10 cellular contexts compared by ENCODE assay signal in the genomic region with DNA sequence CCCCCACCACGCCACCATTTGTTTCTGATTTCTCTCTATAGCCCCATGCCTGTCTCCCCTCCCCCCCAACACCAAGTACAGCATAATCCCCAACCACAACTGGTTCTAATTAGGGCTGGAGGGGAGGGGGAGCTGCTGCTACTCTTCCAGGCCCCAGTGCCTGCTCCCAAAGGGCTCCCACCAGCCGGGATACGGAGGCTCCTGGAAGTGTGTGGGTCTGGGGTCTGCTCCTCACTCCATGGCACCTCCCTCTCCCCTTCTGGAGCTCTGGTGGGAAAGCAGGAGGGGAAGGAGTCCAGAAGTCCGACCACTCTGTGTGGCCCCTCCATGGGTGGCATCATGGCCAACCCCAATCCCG. TPM values are rescaled to one million over a fixed set of nuclear protein-coding genes. Genes with fewer than 3 reads are reported as not detected.
DNase-seq lines count a peak whose midpoint lies in the region; ATAC-seq, FAIRE-seq and TF ChIP-seq lines count a peak whose summit lies in the region.
"Had no signal": no experiment of that assay in that cellular context is flagged by ENCODE, and none has a peak within 500 bp of the region (broad histone marks: within the 10 kb centered on the region; RNA-seq: fewer than 3 reads in every experiment).

No MANE protein-coding gene starts in this region.

- no peak for TF ChIP-seq RAD21 in A549 (conservative IDR thresholded peaks at IDR 0.05 in 1 of 2, IDR thresholded peaks at IDR 0.05 in 1 of 2)

- POLR2A ChIA-PET in A549 (lab: Yijun Ruan, JAX): interaction anchor here (1.0 to 5.7 kb wide), 2 partner anchors 9 to 18 kb away, joined by 3 to 53 read pairs; partner anchors contain the start of gene BCL9L

- H3K4me1 ChIP-seq in A549: peaks cover 64% of the 10 kb centered on the region

- H3K9me3 Mint-ChIP-seq in HFFc6 (no peaks in the 10 kb centered on the region), chondrocyte (ENCODE audit: low read depth) (no peaks in the 10 kb centered on the region), natural killer cell (no peaks in the 10 kb centered on the region)

- peak overlapping the region; percentile 100 for H3K4me2 ChIP-seq in A549

- no peak for FAIRE-seq in A549 (lab: Jason Lieb, UNC)

- H3K9me3 ChIP-seq in A549: no peaks in the 10 kb centered on the region

- no peak for TF ChIP-seq POLR2A in A549 (IDR thresholded peaks at IDR 0.05; ENCODE audit: low read length)

- TF ChIP-seq EP300 in A549 (IDR thresholded peaks at IDR 0.05): no peak

- no peak for DNase-seq in A549 (ENCODE audit: low read depth in 1 of 2, low spot score in 1 of 2)
- DNase-seq in HFFc6: no peak
- no peak for DNase-seq in chondrocyte (ENCODE audit: low spot score)
- DNase-seq in natural killer cell: no peak
- no peak for DNase-seq in midbrain (lab: John Stamatoyannopoulos, UW)
- no peak for DNase-seq in activated CD8-positive, alpha-beta memory T cell treated with anti-CD3 and anti-CD28 coated beads, Interleukin-2, amount 50 U/mL, for 4 hours
- no peak for DNase-seq in caudate nucleus (lab: John Stamatoyannopoulos, UW)

- TF ChIP-seq CTCF in A549 (IDR thresholded peaks at IDR 0.05) (no peak), HFFc6 (IDR thresholded peaks at IDR 0.05) (no peak), chondrocyte (IDR thresholded peaks at IDR 0.05) (no peak), natural killer cell (IDR thresholded peaks at IDR 0.05) (no peak)

- CTCF ChIA-PET in A549 (lab: Yijun Ruan, JAX): interaction anchor here (0.7 to 2.3 kb wide), 8 partner anchors 10 to 218 kb away, joined by 3 to 9 read pairs (median 3); no protein-coding TSS in a partner anchor

- ATAC-seq in A549: no peak
- ATAC-seq in natural killer cell: no peak
- ATAC-seq in GM18517 (IDR thresholded peaks at IDR 0.05; ENCODE audit: unreplicated experiment): no peak

- H3K27me3 Mint-ChIP-seq in HFFc6 (ENCODE audit: insufficient read depth) (no peaks in the 10 kb centered on the region; the same call in none of the 2 replicates), chondrocyte (ENCODE audit: low read depth) (no peaks in the 10 kb centered on the region), natural killer cell (ENCODE audit: low read depth in 2 of 2) (no peaks in the 10 kb centered on the region)
- H3K27me3 Mint-ChIP-seq: activated CD8-positive, alpha-beta memory T cell treated with anti-CD3 and anti-CD28 coated beads, Interleukin-2, amount 10 ng/mL, durations not matched to agents 7 days and 5 days had no signal

- H3K27ac ChIP-seq in A549: peak overlapping the region; percentile 98 to 100
- H3K27ac ChIP-seq in caudate nucleus (ENCODE audit: low read depth, low read length): no peak overlapping the region

- H3K4me3 ChIP-seq in A549: peak overlapping the region; percentile 52; the same call in 2 of the 3 replicates

- intact Hi-C loops in natural killer cell (cut with micrococcal nuclease): loop anchor here (1.0 kb wide), 2 partner anchors 23 to 49 kb away; partner anchors contain the start of gene UPK2

- H3K4me1 Mint-ChIP-seq in HFFc6 (ENCODE audit: low read depth) (peaks cover 63% of the 10 kb centered on the region), chondrocyte (ENCODE audit: low read depth) (peaks cover 54% of the 10 kb centered on the region), natural killer cell (peaks cover 40 to 55% of the 10 kb centered on the region in 2 donors)

- H3K4me3 Mint-ChIP-seq in HFFc6 (peak overlapping the region; percentile 73), chondrocyte (ENCODE audit: unreplicated experiment) (peak overlapping the region; percentile 44), natural killer cell (peak overlapping the region; percentile 6)
- H3K4me3 Mint-ChIP-seq: activated CD8-positive, alpha-beta memory T cell treated with anti-CD3 and anti-CD28 coated beads, Interleukin-2, amount 10 ng/mL, durations not matched to agents 7 days and 5 days had no signal

- H3K27ac Mint-ChIP-seq in HFFc6 (peak overlapping the region; percentile 87), chondrocyte (ENCODE audit: unreplicated experiment) (peak overlapping the region; percentile 92), natural killer cell (peak overlapping the region; percentile 86 to 90)
- H3K27ac Mint-ChIP-seq: activated CD8-positive, alpha-beta memory T cell treated with anti-CD3 and anti-CD28 coated beads, Interleukin-2, amount 10 ng/mL, durations not matched to agents 7 days and 5 days had no signal

- 26% methylated on average over 5 of the region's 5 CpGs for WGBS in A549 (ENCODE audit: missing lambda C conversion rate)

- H3K36me3 Mint-ChIP-seq in HFFc6 (ENCODE audit: low read depth): peaks cover 11% of the 10 kb centered on the region; the same call in 1 of the 2 replicates
- peaks cover 11% of the 10 kb centered on the region for H3K36me3 Mint-ChIP-seq in chondrocyte (ENCODE audit: low read depth)
- H3K36me3 Mint-ChIP-seq in natural killer cell: peaks cover 11% of the 10 kb centered on the region

TF ChIP-seq in A549, 52 proteins besides CTCF, POLR2A, EP300 and RAD21 (continues in another document):
- TF ChIP-seq REST (IDR thresholded peaks at IDR 0.05) (no peak), EHMT2 (IDR thresholded peaks at IDR 0.05; ENCODE audit: low read depth) (no peak), GATA3 (IDR thresholded peaks at IDR 0.05; ENCODE audit: borderline replicate concordance) (no peak), BHLHE40 (IDR thresholded peaks at IDR 0.05; ENCODE audit: low read depth, low read length) (no peak), KDM5A (IDR thresholded peaks at IDR 0.05) (no peak), SREBF2 (IDR thresholded peaks at IDR 0.05) (no peak), ZFP36 (IDR thresholded peaks at IDR 0.05; ENCODE audit: borderline replicate concordance, partially characterized antibody) (no peak), CHD2 (IDR thresholded peaks at IDR 0.05; ENCODE audit: low read length, partially characterized antibody) (no peak), HOXA7 (CRISPR knock-in tag; IDR thresholded peaks at IDR 0.05) (no peak), TP53 (CRISPR knock-in tag; IDR thresholded peaks at IDR 0.05) (no peak)

RNA-seq across cellular contexts. Expression of gene BCL9L, which starts 18.0 kb away (rescaled TPM):
- polyA plus RNA-seq in A549 (2011; rRNA removed): 7.0 and 8.8 TPM in 2 replicates
- 16.4 and 27.8 TPM in 2 replicates for polyA plus RNA-seq in A549 (2012; cell fraction: cytosol; rRNA removed)
- 41.9 and 56.6 TPM in 2 replicates for polyA plus RNA-seq in A549 (2012; cell fraction: nucleus; rRNA removed)
- polyA plus RNA-seq in A549 (2017; fragmentation: RNase III; extraction: RNeasy Plus Mini Kit Qiagen cat#74134 plus additional on column Dnase treatment): 51.8 to 53.2 TPM (median 52.0 TPM) in 3 replicates
- 8.8 and 19.9 TPM in 2 replicates for polyA minus RNA-seq in A549 (2011; rRNA and poly(A)+ RNA removed)
- 100 to 1,000 TPM; 120 to 135 (median 127) TPM for total RNA-seq in HFFc6 (2021; fragmentation: NEBNext Ultra II Directional; extraction: Animal tissue kit (Norgen Biotek cat#: 25700))
- 131 to 145 TPM (median 138 TPM) in 3 replicates for total RNA-seq in chondrocyte
- 100 to 1,000 TPM; 221 to 255 (median 234) TPM for total RNA-seq in natural killer cell

RNA-seq across cellular contexts. Expression of gene CXCR5, which starts 24.0 kb away (rescaled TPM):
- polyA plus RNA-seq in A549 (2011; rRNA removed) (not detected in 2 replicates), A549 (2017; fragmentation: RNase III; extraction: RNeasy Plus Mini Kit Qiagen cat#74134 plus additional on column Dnase treatment) (0.04 to 0.05 TPM (median 0.04 TPM) in 3 replicates)
- not detected in 2 replicates for polyA plus RNA-seq in A549 (2012; cell fraction: cytosol; rRNA removed)
- 0.02 and 0.04 TPM in 2 replicates for polyA plus RNA-seq in A549 (2012; cell fraction: nucleus; rRNA removed)
- not detected in 2 replicates for polyA minus RNA-seq in A549 (2011; rRNA and poly(A)+ RNA removed)
- total RNA-seq in HFFc6 (2021; fragmentation: NEBNext Ultra II Directional; extraction: Animal tissue kit (Norgen Biotek cat#: 25700)): under 1 TPM in 1 of 6 experiments, not detected in 5; 0.06 TPM
- total RNA-seq in chondrocyte (0.07 to 0.27 TPM in 2 of 3 replicates, not detected in the other), natural killer cell (1 to 10 TPM in 1 of 3 donors, under 1 TPM in 2; 0.56 to 1.3 (median 0.86) TPM)
- total RNA-seq: myocyte had no signal

RNA-seq across cellular contexts. Expression of gene UPK2, which starts 48.4 kb away (rescaled TPM):
- polyA plus RNA-seq in A549 (2011; rRNA removed) (0.20 and 0.37 TPM in 2 replicates), A549 (2017; fragmentation: RNase III; extraction: RNeasy Plus Mini Kit Qiagen cat#74134 plus additional on column Dnase treatment) (0.41 to 0.92 TPM (median 0.50 TPM) in 3 replicates)
- polyA plus RNA-seq in A549 (2012; cell fraction: cytosol; rRNA removed): 0.48 and 0.49 TPM in 2 replicates
- polyA plus RNA-seq in A549 (2012; cell fraction: nucleus; rRNA removed): 0.56 and 0.62 TPM in 2 replicates
- polyA minus RNA-seq in A549 (2011; rRNA and poly(A)+ RNA removed): 0.37 and 0.39 TPM in 2 replicates
- total RNA-seq in HFFc6 (2021; fragmentation: NEBNext Ultra II Directional; extraction: Animal tissue kit (Norgen Biotek cat#: 25700)): under 1 TPM in 4 of 6 experiments, not detected in 2; 0.19 to 0.83 (median 0.29) TPM
- total RNA-seq in chondrocyte (0.22 to 0.63 TPM (median 0.38 TPM) in 3 replicates), natural killer cell (under 1 TPM in 2 of 3 donors, not detected in 1; 0.40 to 0.41 TPM)
- total RNA-seq: activated CD8-positive, alpha-beta memory T cell treated with anti-CD3 and anti-CD28 coated beads, Interleukin-2, amount 10 ng/mL, durations not matched to agents 7 days and 5 days; myocyte had no signal

Comparison
In these comparisons a context has a peak if more than half of its experiments do, and no peak if none do; other contexts are left out.
1. H3K4me3 Mint-ChIP-seq: peak in every context shown above with its lines; median percentile 73 in HFFc6; 44 in chondrocyte; 6 in natural killer cell.